In genomic region chr17:19948100-19948943, GRCh38 we compare ENCODE assay signal across 10 cellular contexts. TPM values are rescaled to one million over a fixed set of nuclear protein-coding genes. Genes with fewer than 3 reads are reported as not detected.
A peak's percentile ranks its signal among the peaks of the same experiment; 100 is the strongest.
DNase-seq lines count a peak whose midpoint lies in the region; ATAC-seq and TF ChIP-seq lines count a peak whose summit lies in the region.
"Had no signal": no experiment of that assay in that cellular context is flagged by ENCODE, and none has a peak within 500 bp of the region (broad histone marks: within the 10 kb centered on the region; RNA-seq: fewer than 3 reads in every experiment).

No MANE protein-coding gene starts in this region.

- DNase-seq in DMS 273 (lab: John Stamatoyannopoulos, UW; ENCODE audit: unreplicated experiment) (peak; percentile 4), DMS 273 treated with DMSO at 0.1 percent for 48 hours (lab: John Stamatoyannopoulos, UW) (no peak), OCI-M1 (lab: John Stamatoyannopoulos, UW) (peak; percentile 29), progenitor cell of endocrine pancreas (ENCODE audit: low spot score, unreplicated experiment) (no peak), NCI-H446 treated with DMSO at 0.1 percent for 48 hours (lab: John Stamatoyannopoulos, UW) (no peak), AG08396 (ENCODE audit: low spot score) (no peak)
- DNase-seq in effector memory CD8-positive, alpha-beta T cell, result no peak
- no peak for DNase-seq in activated CD4-positive, CD25-positive, alpha-beta regulatory T cell (lab: John Stamatoyannopoulos, UW)
- DNase-seq: NCI-H2081, Peyer's patch had no signal

- peak overlapping the region; percentile 66 to 89 for H3K27ac Mint-ChIP-seq in effector memory CD8-positive, alpha-beta T cell
- peak overlapping the region; percentile 53 for H3K27ac Mint-ChIP-seq in progenitor cell of endocrine pancreas

- no peaks in the 10 kb centered on the region for H3K9me3 Mint-ChIP-seq in effector memory CD8-positive, alpha-beta T cell
- H3K9me3 Mint-ChIP-seq in progenitor cell of endocrine pancreas (ENCODE audit: low read depth), result peaks cover 5% of the 10 kb centered on the region

- ATAC-seq in effector memory CD8-positive, alpha-beta T cell (replicated peaks), result no peak

- peak overlapping the region in 1 of 2 donors; percentile 22 for H3K4me3 Mint-ChIP-seq in effector memory CD8-positive, alpha-beta T cell
- no peak overlapping the region for H3K4me3 Mint-ChIP-seq in progenitor cell of endocrine pancreas (ENCODE audit: low read depth)

- peaks cover 28 to 50% of the 10 kb centered on the region in 2 donors for H3K4me1 Mint-ChIP-seq in effector memory CD8-positive, alpha-beta T cell (ENCODE audit: low read depth in 2 of 2)
- no peaks in the 10 kb centered on the region for H3K4me1 Mint-ChIP-seq in progenitor cell of endocrine pancreas (ENCODE audit: low read depth)

- peaks cover 45% of the 10 kb centered on the region for H3K36me3 Mint-ChIP-seq in effector memory CD8-positive, alpha-beta T cell (ENCODE audit: insufficient read depth)
- H3K36me3 Mint-ChIP-seq in progenitor cell of endocrine pancreas (ENCODE audit: insufficient read depth), result peaks cover 29% of the 10 kb centered on the region

- no peaks in the 10 kb centered on the region for H3K27me3 Mint-ChIP-seq in effector memory CD8-positive, alpha-beta T cell
- H3K27me3 Mint-ChIP-seq in progenitor cell of endocrine pancreas, result no peaks in the 10 kb centered on the region

- no peak for TF ChIP-seq CTCF in progenitor cell of endocrine pancreas (IDR thresholded peaks at IDR 0.05; ENCODE audit: unreplicated experiment)

RNA-seq across cellular contexts. Expression of gene AKAP10, which starts 29.3 kb away (rescaled TPM):
- 32.9 and 38.2 TPM in 2 replicates for total RNA-seq in progenitor cell of endocrine pancreas

Comparison
In these comparisons a context has a peak if more than half of its experiments do, and no peak if none do; other contexts are left out.
1. DNase-seq: peak in DMS 273 (single experiment) and OCI-M1 (single experiment); none in DMS 273 treated with DMSO at 0.1 percent for 48 hours (single experiment), effector memory CD8-positive, alpha-beta T cell (0 of 3), progenitor cell of endocrine pancreas (single experiment), activated CD4-positive, CD25-positive, alpha-beta regulatory T cell (0 of 4), NCI-H446 treated with DMSO at 0.1 percent for 48 hours (single experiment) and AG08396 (single experiment).